Comparison of ENCODE assay signal across 8 cellular contexts in the genomic region with DNA sequence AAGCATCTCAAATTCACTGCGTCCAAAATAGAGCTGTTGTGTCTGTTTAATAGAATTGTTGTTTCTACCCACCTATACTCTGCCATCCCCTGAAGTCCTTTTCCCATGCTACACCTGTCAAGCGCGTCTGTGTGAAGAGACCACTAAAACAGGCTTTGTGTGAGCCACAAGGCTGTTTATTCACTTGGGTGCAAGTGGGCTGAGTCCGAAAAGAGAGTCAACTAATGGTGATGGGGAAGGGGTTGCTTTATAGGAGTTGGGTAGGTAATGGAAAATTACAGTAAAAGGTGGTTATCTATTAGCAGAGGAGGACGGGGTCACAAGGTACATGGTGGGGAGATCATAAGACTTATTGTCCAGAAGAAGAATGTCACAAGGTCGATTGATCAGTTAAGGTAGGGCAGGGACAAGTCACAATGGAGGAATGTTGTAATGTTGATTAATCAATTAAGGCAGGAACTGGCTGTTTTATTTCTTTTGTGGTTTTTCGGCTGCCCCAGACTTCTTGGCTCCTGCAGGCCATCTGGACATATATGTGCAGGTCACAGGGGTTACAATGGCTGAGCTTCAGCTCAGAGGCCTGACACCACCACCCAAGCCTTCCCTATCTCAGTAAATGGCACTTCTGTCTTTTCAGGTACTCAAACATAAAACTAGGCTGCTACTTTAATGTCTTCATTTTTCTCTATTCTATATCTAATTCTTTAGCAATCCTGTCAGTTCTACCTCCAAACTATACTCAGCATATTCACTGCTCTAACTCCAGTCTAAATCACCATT. TPM values are rescaled to one million over a fixed set of nuclear protein-coding genes. Genes with fewer than 3 reads are reported as not detected.
DNase-seq lines count a peak whose midpoint lies in the region; TF ChIP-seq lines count a peak whose summit lies in the region.
"Not testable (repeated sequence)": the region's sequence is repeated elsewhere in the genome, so short reads cannot be mapped to it uniquely, and the experiment has no call there.

No MANE protein-coding gene starts in this region.

- H3K9ac ChIP-seq in SK-N-SH, result peak overlapping the region; percentile 75; the same call in 1 of the 2 replicates
- peak overlapping the region; percentile 57 to 88 for H3K9ac ChIP-seq in duodenal mucosa (ENCODE audit: low read depth in 1 of 2, low read length in 2 of 2)
- H3K9ac ChIP-seq in mesendoderm (ENCODE audit: low read length), result peak overlapping the region; percentile 87

- not testable (repeated sequence) for TF ChIP-seq POLR2A in sigmoid colon (IDR thresholded peaks at IDR 0.05)

- POLR2A ChIA-PET in SK-N-SH (lab: Yijun Ruan, JAX), result interaction anchor here (0.6 to 1.3 kb wide), 3 partner anchors 63 to 366 kb away, joined by 3 to 7 read pairs (median 3); a partner anchor contains a TSS

- not testable (repeated sequence) for H3K9me3 Mint-ChIP-seq in Calu3 (ENCODE audit: low read depth, unreplicated experiment)

- H2BK15ac ChIP-seq in mesendoderm (replicated peaks; ENCODE audit: low read depth), result not testable (repeated sequence)

- 46% methylated on average over 7 of the region's 7 CpGs for WGBS in SK-N-SH (ENCODE audit: low lambda C conversion rate)
- no CpG with 5 or more reads among the region's 7 CpGs for WGBS in mesendoderm (ENCODE audit: extremely low coverage, insufficient coverage, low lambda C conversion rate)
- 35 to 58% methylated on average over 7 of the region's 7 CpGs for WGBS in sigmoid colon, 2 donors
- 50% methylated on average over 7 of the region's 7 CpGs for WGBS in urinary bladder

- not testable (repeated sequence) for H3K27me3 ChIP-seq in SK-N-SH (ENCODE audit: insufficient read depth); duodenal mucosa (ENCODE audit: control insufficient read depth in 1 of 2, insufficient read depth in 2 of 2, low read length in 2 of 2); left ventricle myocardium inferior (ENCODE audit: low read depth); mesendoderm (ENCODE audit: insufficient read depth, low read length, poor library complexity); sigmoid colon

- H3K36me3 ChIP-seq in SK-N-SH (replicated peaks in 1 of 2; ENCODE audit: control insufficient read depth in 1 of 2, insufficient read depth in 2 of 2, low read length in 1 of 2) (peaks cover 33 to 46% of the 10 kb centered on the region in 2 experiments), duodenal mucosa (ENCODE audit: control insufficient read depth in 1 of 2, insufficient read depth in 2 of 2, low read length in 2 of 2) (peaks cover 0 to 28% of the 10 kb centered on the region in 2 donors), left ventricle myocardium inferior (peaks cover 37% of the 10 kb centered on the region), sigmoid colon (peaks cover 11 to 37% (median 18%) of the 10 kb centered on the region in 4 donors)
- H3K36me3 ChIP-seq in mesendoderm (ENCODE audit: control insufficient read depth, insufficient read depth, low read length); urinary bladder (ENCODE audit: insufficient read depth): not testable (repeated sequence)

- H4K5ac ChIP-seq in mesendoderm (ENCODE audit: low read length), result not testable (repeated sequence)

- peaks cover 13% of the 10 kb centered on the region for H3F3A ChIP-seq in SK-N-SH (replicated peaks; ENCODE audit: insufficient read depth)

- H2AK5ac ChIP-seq in mesendoderm (ENCODE audit: low read length), result not testable (repeated sequence)

- BruUV-seq in Calu3 (replicated peaks; lab: Mats Ljungman, UMichigan), result TSS peak; percentile 49

- H3K9me2 ChIP-seq in SK-N-SH, result not testable (repeated sequence)

- H3K27me3 Mint-ChIP-seq in Calu3 (ENCODE audit: unreplicated experiment), result not testable (repeated sequence)

- not testable (repeated sequence) for H3K4ac ChIP-seq in mesendoderm (ENCODE audit: low read depth, low read length)

- peaks cover 20% of the 10 kb centered on the region for H3K36me3 Mint-ChIP-seq in Calu3 (ENCODE audit: insufficient read depth, unreplicated experiment)

- not testable (repeated sequence) for H3K4me3 Mint-ChIP-seq in Calu3 (ENCODE audit: low read depth, unreplicated experiment)

- H3K27ac ChIP-seq in SK-N-SH (ENCODE audit: low read depth in 2 of 2, low read length in 1 of 2); duodenal mucosa (ENCODE audit: low read depth, low read length); mesendoderm (ENCODE audit: low read depth, low read length); urinary bladder (ENCODE audit: low read depth): not testable (repeated sequence)
- peak overlapping the region; percentile 97 for H3K27ac ChIP-seq in left ventricle myocardium inferior (replicated peaks)
- H3K27ac ChIP-seq in sigmoid colon, result peak overlapping the region in 2 of 4 donors; percentile 88 to 95

- H3K56ac ChIP-seq in mesendoderm (ENCODE audit: low read length), result peak overlapping the region; percentile 95

- DNase-seq in Calu3; Jurkat, Clone E6-1 (ENCODE audit: low read depth, low spot score); SK-N-SH; left ventricle myocardium inferior; mesendoderm; sigmoid colon: not testable (repeated sequence)

- not testable (repeated sequence) for H4K8ac ChIP-seq in mesendoderm (ENCODE audit: low read depth, low read length)

- CTCF ChIA-PET in Calu3 (lab: Charles Lee), result interaction anchor here (1.8 kb wide), 1 partner anchor 130 kb away, joined by 4 read pairs; no protein-coding TSS in a partner anchor
- CTCF ChIA-PET in SK-N-SH (lab: Yijun Ruan, JAX), result interaction anchor here (1.1 to 1.4 kb wide), 3 partner anchors 17 to 30 kb away, joined by 3 to 4 read pairs (median 3); no protein-coding TSS in a partner anchor

- TF ChIP-seq CTCF in Calu3 (IDR thresholded peaks at IDR 0.05; ENCODE audit: unreplicated experiment); SK-N-SH (IDR thresholded peaks at IDR 0.05); left ventricle myocardium inferior (IDR thresholded peaks at IDR 0.05; ENCODE audit: borderline replicate concordance); sigmoid colon (IDR thresholded peaks at IDR 0.05): not testable (repeated sequence)

- peak overlapping the region; percentile 77; the same call in 1 of the 2 replicates for H2AFZ ChIP-seq in SK-N-SH (ENCODE audit: low read depth)

- H3K79me2 ChIP-seq in SK-N-SH (ENCODE audit: insufficient read depth), result peaks cover 62% of the 10 kb centered on the region
- H3K79me2 ChIP-seq in mesendoderm (ENCODE audit: control insufficient read depth, insufficient read depth, low read length), result peaks cover 24% of the 10 kb centered on the region

- H2BK5ac ChIP-seq in mesendoderm (ENCODE audit: low read length), result not testable (repeated sequence)

- not testable (repeated sequence) for TF ChIP-seq EP300 in SK-N-SH (IDR thresholded peaks at IDR 0.05; ENCODE audit: borderline replicate concordance in 1 of 2, low read depth in 1 of 2, low read length in 1 of 2); sigmoid colon (IDR thresholded peaks at IDR 0.05)

- H3K4me1 ChIP-seq in SK-N-SH (ENCODE audit: control insufficient read depth in 1 of 2, insufficient read depth in 2 of 2, low read depth in 1 of 2, low read length in 1 of 2) (peaks cover 4 to 11% of the 10 kb centered on the region in 2 experiments; a peak in 2 of 4 replicates), duodenal mucosa (ENCODE audit: control insufficient read depth in 1 of 2, insufficient read depth in 2 of 2, low read length in 2 of 2) (peaks cover 14 to 21% of the 10 kb centered on the region in 2 donors), left ventricle myocardium inferior (peaks cover 61% of the 10 kb centered on the region), sigmoid colon (peaks cover 0 to 37% (median 29%) of the 10 kb centered on the region in 4 donors)
- H3K4me1 ChIP-seq in mesendoderm (ENCODE audit: control insufficient read depth, low read depth, low read length); urinary bladder (ENCODE audit: insufficient read depth): not testable (repeated sequence)

- not testable (repeated sequence) for H3K23ac ChIP-seq in mesendoderm (ENCODE audit: low read length)

- H3K4me2 ChIP-seq in SK-N-SH (peak overlapping the region; percentile 88), mesendoderm (ENCODE audit: low read length) (peak overlapping the region; percentile 85)

- not testable (repeated sequence) for TF ChIP-seq RAD21 in SK-N-SH (IDR thresholded peaks at IDR 0.05; ENCODE audit: low read length)

- H3K18ac ChIP-seq in mesendoderm (ENCODE audit: low read length), result not testable (repeated sequence)

- H4K20me1 ChIP-seq in SK-N-SH (ENCODE audit: insufficient read depth), result not testable (repeated sequence)

- not testable (repeated sequence) for H2BK120ac ChIP-seq in mesendoderm (ENCODE audit: low read depth, low read length)

- not testable (repeated sequence) for H3K27ac Mint-ChIP-seq in Calu3 (ENCODE audit: unreplicated experiment)

- H3K4me1 Mint-ChIP-seq in Calu3 (ENCODE audit: low read depth, unreplicated experiment), result not testable (repeated sequence)

- H3K79me1 ChIP-seq in mesendoderm (ENCODE audit: low read length), result not testable (repeated sequence)

- peak overlapping the region; percentile 91 for H3K4me3 ChIP-seq in Jurkat, Clone E6-1 (ENCODE audit: low read length)
- H3K4me3 ChIP-seq in SK-N-SH (ENCODE audit: low read depth in 2 of 2, low read length in 1 of 2) (peak overlapping the region; percentile 90 to 99), duodenal mucosa (ENCODE audit: low read depth in 1 of 2, low read length in 2 of 2) (peak overlapping the region; percentile 96 to 100), left ventricle myocardium inferior (peak overlapping the region; percentile 78), mesendoderm (ENCODE audit: low read length) (peak overlapping the region; percentile 86), sigmoid colon (peak overlapping the region; percentile 68 to 87 (median 80)), urinary bladder (ENCODE audit: low read depth, low read length) (peak overlapping the region; percentile 63)

- not testable (repeated sequence) for H3K9me3 ChIP-seq in SK-N-SH; duodenal mucosa (ENCODE audit: control insufficient read depth in 1 of 2, low read length in 2 of 2); left ventricle myocardium inferior (replicated peaks); sigmoid colon

- intact Hi-C loops in Calu3 (cut with micrococcal nuclease; ENCODE audit: unreplicated experiment); left ventricle myocardium inferior (cut with micrococcal nuclease): not testable (repeated sequence)
- intact Hi-C loops in sigmoid colon (cut with DNase I), result loop anchor here (2.0 to 5.0 kb wide), 4 partner anchors 63 to 201 kb away; a partner anchor contains a TSS

RNA-seq across cellular contexts. Expression of a gene that starts 1.1 kb away (rescaled TPM):
- total RNA-seq in Calu3 (2022) (54.7 and 67.8 TPM in 2 replicates), left ventricle myocardium inferior (20.7 TPM), sigmoid colon (10 to 100 TPM; 21.0 to 27.1 (median 24.0) TPM), urinary bladder (24.3 TPM)
- 40.6 TPM for polyA plus RNA-seq in Jurkat, Clone E6-1 (2012; ENCODE audit: insufficient read depth, insufficient read length)
- polyA plus RNA-seq in SK-N-SH (2012; rRNA removed) (8.7 and 9.2 TPM in 2 replicates), sigmoid colon (10 to 100 TPM; 11.1 to 19.4 (median 15.0) TPM), urinary bladder (21.3 TPM)
- 10.5 and 17.7 TPM in 2 replicates for polyA plus RNA-seq in SK-N-SH (2012; cell fraction: cytosol; rRNA removed)
- 7.6 and 12.6 TPM in 2 replicates for polyA plus RNA-seq in SK-N-SH (2012; cell fraction: nucleus; rRNA removed)
- 68.9 TPM for polyA plus RNA-seq in mesendoderm (2013, experiment 1 of 2)
- polyA plus RNA-seq in mesendoderm (2013, experiment 2 of 2), result 69.7 TPM

RNA-seq across cellular contexts. Expression of a gene that starts 1.5 kb away (rescaled TPM):
- total RNA-seq in Calu3 (2022) (16.2 and 18.7 TPM in 2 replicates), left ventricle myocardium inferior (39.7 TPM), sigmoid colon (10 to 100 TPM in 3 of 4 donors, 1 to 10 TPM in 1; 8.1 to 23.5 (median 15.5) TPM), urinary bladder (56.2 TPM)
- polyA plus RNA-seq in Jurkat, Clone E6-1 (2012; ENCODE audit: insufficient read depth, insufficient read length), result 18.3 TPM
- polyA plus RNA-seq in SK-N-SH (2012; rRNA removed) (6.2 and 7.5 TPM in 2 replicates), sigmoid colon (10 to 100 TPM; 14.6 to 46.2 (median 43.2) TPM), urinary bladder (20.9 TPM)
- polyA plus RNA-seq in SK-N-SH (2012; cell fraction: cytosol; rRNA removed), result 6.8 and 7.2 TPM in 2 replicates
- polyA plus RNA-seq in SK-N-SH (2012; cell fraction: nucleus; rRNA removed), result 14.3 and 16.1 TPM in 2 replicates
- 11.7 TPM for polyA plus RNA-seq in mesendoderm (2013, experiment 1 of 2)
- 13.1 TPM for polyA plus RNA-seq in mesendoderm (2013, experiment 2 of 2)
